33 cellular contexts compared by ENCODE assay signal in the genomic region with DNA sequence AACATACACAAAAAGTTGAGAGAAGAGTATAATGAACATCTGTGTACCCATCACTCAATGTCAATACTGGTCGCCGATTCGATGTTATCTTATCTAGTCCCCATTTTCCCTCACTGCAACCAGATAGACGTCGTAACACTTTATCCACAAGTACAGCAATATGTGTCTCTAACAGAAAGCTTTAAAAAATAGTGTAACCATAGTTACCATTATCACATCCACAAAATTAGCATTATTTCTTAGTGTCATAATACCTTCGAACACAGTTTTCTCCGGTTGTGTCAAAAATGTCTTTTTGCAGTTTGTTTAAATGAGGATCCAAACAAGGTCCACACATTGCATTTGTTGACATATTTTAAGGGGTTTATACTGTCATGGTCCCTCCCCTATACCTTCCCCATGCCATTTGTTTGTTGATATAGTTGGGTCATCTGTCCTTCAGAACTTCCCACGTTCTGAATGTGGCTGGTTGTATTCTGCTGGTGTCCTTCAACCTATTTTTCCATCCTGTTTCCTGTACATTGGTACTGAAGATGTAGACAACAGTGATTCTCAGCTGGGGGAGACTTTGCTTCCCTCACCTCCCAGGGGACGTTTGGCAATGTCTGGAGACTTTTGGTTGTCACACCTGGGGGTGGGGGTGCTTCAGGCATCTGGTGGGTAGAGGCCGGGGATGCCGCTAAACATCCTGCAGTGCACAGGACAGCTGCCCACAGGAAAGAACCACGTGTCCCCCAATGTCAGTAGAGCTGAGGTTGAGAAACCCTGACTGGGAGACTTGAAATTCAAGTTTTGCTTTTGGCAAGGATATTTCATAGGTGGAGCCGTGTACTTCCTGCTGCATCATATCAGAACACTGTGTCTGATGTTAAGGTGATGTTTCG.
DNase-seq lines count a peak whose midpoint lies in the region; ATAC-seq and TF ChIP-seq lines count a peak whose summit lies in the region.
"Had no signal": no experiment of that assay in that cellular context is flagged by ENCODE, and none has a peak within 500 bp of the region (broad histone marks: within the 10 kb centered on the region; RNA-seq: fewer than 3 reads in every experiment).

No MANE protein-coding gene starts in this region.

- no peak overlapping the region for H3K4me3 Mint-ChIP-seq in GM23338
- H3K4me3 Mint-ChIP-seq: activated CD4-positive, alpha-beta memory T cell treated with anti-CD3 and anti-CD28 coated beads, Interleukin-2, amount 10 ng/mL, durations not matched to agents 7 days and 5 days; activated naive CD4-positive, alpha-beta T cell treated with anti-CD3 and anti-CD28 coated beads, Interleukin-2, amount 10 ng/mL, durations not matched to agents 7 days and 5 days; CD14-positive monocyte; neural crest cell; T-helper 1 cell treated with Interleukin-12 subunit alpha and Interleukin-12 subunit beta and Interleukin-4 antibody, amounts not matched to agents 30 μg/mL and 1 μg/mL, for 36 hours had no signal

- H3K27me3 Mint-ChIP-seq in GM23338 (ENCODE audit: insufficient read depth, low read depth, poor library complexity) = peaks cover 6% of the 10 kb centered on the region
- H3K27me3 Mint-ChIP-seq: activated CD4-positive, alpha-beta memory T cell treated with anti-CD3 and anti-CD28 coated beads, Interleukin-2, amount 10 ng/mL, durations not matched to agents 7 days and 5 days had no signal

- H3K27ac Mint-ChIP-seq in GM23338 = no peak overlapping the region
- H3K27ac Mint-ChIP-seq: activated CD4-positive, alpha-beta memory T cell treated with anti-CD3 and anti-CD28 coated beads, Interleukin-2, amount 10 ng/mL, durations not matched to agents 7 days and 5 days; activated naive CD4-positive, alpha-beta T cell treated with anti-CD3 and anti-CD28 coated beads, Interleukin-2, amount 10 ng/mL, durations not matched to agents 7 days and 5 days; CD14-positive monocyte; T-helper 1 cell treated with Interleukin-12 subunit alpha and Interleukin-12 subunit beta and Interleukin-4 antibody, amounts not matched to agents 30 μg/mL and 1 μg/mL, for 36 hours had no signal

- H3K27me3 ChIP-seq in GM23338 (ENCODE audit: insufficient read depth) (no peaks in the 10 kb centered on the region), PC-3 (ENCODE audit: low read length) (no peaks in the 10 kb centered on the region), A673 (replicated peaks; ENCODE audit: insufficient read depth, low read depth, low read length, poor library complexity) (no peaks in the 10 kb centered on the region)
- H3K27me3 ChIP-seq: adrenal gland, stomach had no signal

- H3K27ac ChIP-seq in GM23338 (ENCODE audit: low read depth) (no peak overlapping the region), PC-3 (ENCODE audit: low read length) (no peak overlapping the region), A673 (ENCODE audit: low read depth, low read length, poor library complexity, severe bottlenecking) (no peak overlapping the region)
- H3K27ac ChIP-seq: adrenal gland, GM23248, stomach had no signal

- no TSS peak for BruUV-seq in PC-3 (replicated peaks; lab: Mats Ljungman, UMichigan)
- no TSS peak for BruUV-seq in A673 (replicated peaks; lab: Mats Ljungman, UMichigan)

- H3K9me3 ChIP-seq in PC-3 (ENCODE audit: low read length) (no peaks in the 10 kb centered on the region), A673 (ENCODE audit: low read depth, low read length, poor library complexity, severe bottlenecking) (no peaks in the 10 kb centered on the region)
- H3K9me3 ChIP-seq: adrenal gland had no signal

- H3K4me1 ChIP-seq in GM23338 (ENCODE audit: insufficient read depth) (peaks cover 7% of the 10 kb centered on the region; the same call in 1 of the 2 replicates), PC-3 (ENCODE audit: insufficient read depth, low read length) (peaks cover 8% of the 10 kb centered on the region), A673 (ENCODE audit: insufficient read depth, low read length, poor library complexity, severe bottlenecking) (no peaks in the 10 kb centered on the region)
- H3K4me1 ChIP-seq: adrenal gland, Caco-2, stomach had no signal

- no peaks in the 10 kb centered on the region for H3K9me3 Mint-ChIP-seq in GM23338
- H3K9me3 Mint-ChIP-seq: activated CD4-positive, alpha-beta memory T cell treated with anti-CD3 and anti-CD28 coated beads, Interleukin-2, amount 10 ng/mL, durations not matched to agents 7 days and 5 days; T-helper 1 cell treated with Interleukin-12 subunit alpha and Interleukin-12 subunit beta and Interleukin-4 antibody, amounts not matched to agents 30 μg/mL and 1 μg/mL, for 36 hours had no signal

- H3K9ac ChIP-seq in PC-3 (ENCODE audit: low read length) = no peak overlapping the region
- H3K9ac ChIP-seq: GM23248 had no signal

- H3K9me2 ChIP-seq in GM23338 (ENCODE audit: insufficient read depth) (no peaks in the 10 kb centered on the region), PC-3 (replicated peaks; ENCODE audit: low read length) (no peaks in the 10 kb centered on the region)

- H3K4me3 ChIP-seq in GM23338 (no peak overlapping the region), PC-3 (ENCODE audit: low read length) (no peak overlapping the region), A673 (ENCODE audit: low read depth, low read length, poor library complexity, severe bottlenecking) (no peak overlapping the region)
- H3K4me3 ChIP-seq: adrenal gland, GM23248, stomach had no signal

- H3K36me3 ChIP-seq in GM23338 (ENCODE audit: insufficient read depth) = no peaks in the 10 kb centered on the region
- H3K36me3 ChIP-seq in PC-3 (ENCODE audit: low read depth, low read length) = no peaks in the 10 kb centered on the region
- H3K36me3 ChIP-seq in A673 (ENCODE audit: insufficient read depth, low read length, poor library complexity, severe bottlenecking) = no peaks in the 10 kb centered on the region
- H3K36me3 ChIP-seq: adrenal gland, stomach had no signal

- ATAC-seq in GM23338 = no peak
- ATAC-seq in PC-3 = peak; percentile 46
- peak; percentile 77 for ATAC-seq in esophagus mucosa
- ATAC-seq in sciatic nerve = peak; percentile 65
- ATAC-seq in GM18520 (IDR thresholded peaks at IDR 0.05; ENCODE audit: unreplicated experiment) = no peak
- ATAC-seq: left cardiac atrium, SK-N-SH treated with all-trans-retinoic acid at 6 μM for 48 hours had no signal

- DNase-seq in GM23338 (ENCODE audit: low spot score) (no peak), PC-3 (peak; percentile 79), sciatic nerve (ENCODE audit: low spot score) (no peak), NCI-H128 (lab: John Stamatoyannopoulos, UW; ENCODE audit: unreplicated experiment) (no peak), A673 (ENCODE audit: low spot score) (no peak)
- DNase-seq: activated CD4-positive, alpha-beta memory T cell treated with anti-CD3 and anti-CD28 coated beads, Interleukin-2, amount 10 ng/mL, durations not matched to agents 7 days and 5 days; activated CD4-positive, alpha-beta T cell treated with anti-CD3 and anti-CD28 coated beads for 1 hour; activated CD8-positive, alpha-beta memory T cell treated with anti-CD3 and anti-CD28 coated beads, Interleukin-2, amount 50 U/mL, for 48 hours; activated naive CD4-positive, alpha-beta T cell treated with anti-CD3 and anti-CD28 coated beads, Interleukin-2, amount 10 ng/mL, durations not matched to agents 7 days and 5 days; adrenal gland; DMS79 treated with DMSO at 0.1 percent for 48 hours; GF-D8; GM23248; KG1; left cardiac atrium; mesenchymal stem cell; MM.1S; NCI-H1105 treated with DMSO at 0.1 percent for 48 hours; NCI-H1930; NCI-H2171 treated with DMSO at 0.1 percent for 48 hours; NCI-H510A treated with DMSO at 0.1 percent for 48 hours; right cardiac atrium; stimulated activated CD4-positive, alpha-beta T cell treated with anti-CD3 and anti-CD28 coated beads, Interleukin-12 subunit alpha, Interleukin-12 subunit beta, amount 100 ng/mL, for 4 hours; stimulated activated CD4-positive, alpha-beta T cell treated with anti-CD3 and anti-CD28 coated beads, Interleukin-4, amount 100 ng/mL, for 1 hour; stomach had no signal

- no peaks in the 10 kb centered on the region for H3K79me2 ChIP-seq in GM23338 (replicated peaks; ENCODE audit: insufficient read depth)
- no peaks in the 10 kb centered on the region for H3K79me2 ChIP-seq in PC-3 (ENCODE audit: low read length)

- intact Hi-C loops in PC-3 (cut with micrococcal nuclease) (no loop called here), sciatic nerve (cut with DNase I) (no loop called here), A673 (cut with micrococcal nuclease; ENCODE audit: unreplicated experiment) (no loop called here)

- H3F3A ChIP-seq in GM23338 (replicated peaks; ENCODE audit: low read depth) (no peaks in the 10 kb centered on the region), PC-3 (ENCODE audit: low read length, unreplicated experiment) (no peaks in the 10 kb centered on the region)

- TF ChIP-seq CTCF in GM23338 (conservative IDR thresholded peaks at IDR 0.05; ENCODE audit: low read depth in 2 of 2) (no peak), PC-3 (conservative IDR thresholded peaks at IDR 0.05; ENCODE audit: low read depth, low read length) (no peak), A673 (conservative IDR thresholded peaks at IDR 0.05; ENCODE audit: low read depth, low read length) (no peak)

- H3K4me2 ChIP-seq in GM23338 (no peak overlapping the region), PC-3 (ENCODE audit: low read length) (0 out of 2 replicates have a peak overlapping the region, but pooled peaks have one; percentile 38)

- H2AFZ ChIP-seq in GM23338 (peak overlapping the region; percentile 47; the same call in 1 of the 2 replicates), PC-3 (ENCODE audit: low read length) (peak overlapping the region; percentile 41; the same call in 1 of the 2 replicates)
- H2AFZ ChIP-seq: GM23248 had no signal

- peaks cover 18% of the 10 kb centered on the region for H3K4me1 Mint-ChIP-seq in GM23338
- H3K4me1 Mint-ChIP-seq: activated CD4-positive, alpha-beta memory T cell treated with anti-CD3 and anti-CD28 coated beads, Interleukin-2, amount 10 ng/mL, durations not matched to agents 7 days and 5 days; activated naive CD4-positive, alpha-beta T cell treated with anti-CD3 and anti-CD28 coated beads, Interleukin-2, amount 10 ng/mL, durations not matched to agents 7 days and 5 days; CD14-positive monocyte; neural crest cell had no signal

- H3K36me3 Mint-ChIP-seq in GM23338 (ENCODE audit: low read depth) = no peaks in the 10 kb centered on the region
- H3K36me3 Mint-ChIP-seq: activated naive CD4-positive, alpha-beta T cell treated with anti-CD3 and anti-CD28 coated beads, Interleukin-2, amount 10 ng/mL, durations not matched to agents 7 days and 5 days; brain; CD14-positive monocyte had no signal

- H4K20me1 ChIP-seq in GM23338 (replicated peaks; ENCODE audit: insufficient read depth) (no peaks in the 10 kb centered on the region), PC-3 (ENCODE audit: low read length) (no peaks in the 10 kb centered on the region)

- CTCF ChIA-PET in PC-3 (lab: Charles Lee) (no interaction called here), A673 (lab: Charles Lee) (no interaction called here)

- POLR2A ChIA-PET in PC-3 (lab: Charles Lee; ENCODE audit: unreplicated experiment) (no interaction called here), A673 (lab: Charles Lee; ENCODE audit: low non-redundant PET) (no interaction called here)

TF ChIP-seq in GM23338, 12 proteins besides CTCF, POLR2A, EP300 and RAD21 (continues in another document):
- TF ChIP-seq EZH2phosphoT487 (IDR thresholded peaks at IDR 0.05; ENCODE audit: unreplicated experiment) (no peak), POLR2AphosphoS5 (IDR thresholded peaks at IDR 0.05; ENCODE audit: low read depth) (no peak)

Comparison
In these comparisons a context has a peak if more than half of its experiments do, and no peak if none do; other contexts are left out.
1. ATAC-seq: peak in PC-3 (single experiment), esophagus mucosa (single experiment) and sciatic nerve (single experiment); none in GM23338 (single experiment) and GM18520 (single experiment).